In genomic region chr18:3675446-3675845, GRCh38 we compare ENCODE assay signal across 16 cellular contexts.
DNase-seq lines count a peak whose midpoint lies in the region; ATAC-seq and TF ChIP-seq lines count a peak whose summit lies in the region.
"Had no signal": no experiment of that assay in that cellular context is flagged by ENCODE, and none has a peak within 500 bp of the region (broad histone marks: within the 10 kb centered on the region; RNA-seq: fewer than 3 reads in every experiment).

No MANE protein-coding gene starts in this region.

- TF ChIP-seq CTCF in kidney epithelial cell (IDR thresholded peaks at IDR 0.05; ENCODE audit: insufficient read depth, low read length, poor library complexity, severe bottlenecking), result no peak

- H3K27me3 ChIP-seq in kidney epithelial cell (ENCODE audit: control insufficient read depth, insufficient read depth, low read length), result no peaks in the 10 kb centered on the region

- H3K36me3 ChIP-seq in kidney epithelial cell (ENCODE audit: control insufficient read depth, insufficient read depth, low read length), result no peaks in the 10 kb centered on the region

- DNase-seq in AG08395 (ENCODE audit: low spot score) (peak; percentile 22), HPDE6-E6E7 (ENCODE audit: extremely low spot score) (peak; percentile 53), T1000 (lab: John Stamatoyannopoulos, UW) (peak; percentile 2), kidney epithelial cell (ENCODE audit: low read depth) (peak; percentile 70), NCI-H2029 treated with DMSO at 0.1 percent for 48 hours (lab: John Stamatoyannopoulos, UW) (no peak), amygdala (lab: John Stamatoyannopoulos, UW) (no peak), T-helper 2 cell (no peak)
- DNase-seq: activated CD4-positive, CD25-positive, alpha-beta regulatory T cell; cortex of kidney; head of caudate nucleus; kidney; MM.1S; NCI-H2107; stimulated activated naive CD4-positive, alpha-beta T cell had no signal

- ATAC-seq in HG02938 (IDR thresholded peaks at IDR 0.05; ENCODE audit: unreplicated experiment), result no peak

- no peak overlapping the region for H3K4me3 ChIP-seq in kidney epithelial cell (ENCODE audit: low read depth, low read length)
- H3K4me3 ChIP-seq: skin epidermis had no signal

Comparison
In these comparisons a context has a peak if more than half of its experiments do, and no peak if none do; other contexts are left out.
1. DNase-seq: peak in AG08395 (single experiment), HPDE6-E6E7 (single experiment), T1000 (single experiment) and kidney epithelial cell (single experiment); none in NCI-H2029 treated with DMSO at 0.1 percent for 48 hours (single experiment), amygdala (0 of 56) and T-helper 2 cell (0 of 5).